8 cellular contexts compared by ENCODE assay signal in genomic region chr1:155273134-155273982, GRCh38. TPM values are rescaled to one million over a fixed set of nuclear protein-coding genes. Genes with fewer than 3 reads are reported as not detected.
DNase-seq lines count a peak whose midpoint lies in the region; ATAC-seq and TF ChIP-seq lines count a peak whose summit lies in the region.

Gene CLK2 (minus strand): TSS chr1:155273504. CDS start chr1:155270977, 2,527 bp downstream.

- peak within 1 kb of the TSS; percentile 93 to 96 (median 95) for H3K4me3 Mint-ChIP-seq in brain

- peak within 1 kb of the TSS; percentile 95 to 98 (median 96) for H3K27ac Mint-ChIP-seq in brain

- peaks cover 47% of the 10 kb centered on the region for H3K4me1 Mint-ChIP-seq in brain

- H3K36me3 Mint-ChIP-seq in brain = peaks cover 40% of the 10 kb centered on the region

- H3K4me1 ChIP-seq in iPS DF 6.9 (ENCODE audit: control insufficient read depth, insufficient read depth, low read length) = peaks cover 3% of the 10 kb centered on the region; the same call in 1 of the 2 replicates

- ATAC-seq in GM18861 (IDR thresholded peaks at IDR 0.05; ENCODE audit: unreplicated experiment) (peak; percentile 77), HG03097 (IDR thresholded peaks at IDR 0.05; ENCODE audit: low FRiP score, unreplicated experiment) (peak; percentile 71)

- peaks cover 21% of the 10 kb centered on the region for H3K36me3 ChIP-seq in iPS DF 6.9 (ENCODE audit: control insufficient read depth, insufficient read depth, low read length)

- DNase-seq in A172 (ENCODE audit: low spot score) (peak; percentile 86), NCI-H2171 (lab: John Stamatoyannopoulos, UW) (peak; percentile 94), UCSD-AML1 (lab: John Stamatoyannopoulos, UW; ENCODE audit: unreplicated experiment) (peak; percentile 97), iPS DF 6.9 (ENCODE audit: low read depth, low spot score) (no peak), skeletal muscle cell (ENCODE audit: low read depth) (peak; percentile 89)

- peaks cover 12% of the 10 kb centered on the region for H3K27me3 Mint-ChIP-seq in brain

- no peaks in the 10 kb centered on the region for H3K9me3 ChIP-seq in iPS DF 6.9 (ENCODE audit: control insufficient read depth, insufficient read depth, low read length)

- no peaks in the 10 kb centered on the region for H3K27me3 ChIP-seq in iPS DF 6.9 (ENCODE audit: control insufficient read depth, insufficient read depth, low read length)

- no peaks in the 10 kb centered on the region for H3K9me3 Mint-ChIP-seq in brain

- no peak within 1 kb of the TSS for H3K27ac ChIP-seq in iPS DF 6.9 (ENCODE audit: low read length)

- no peak for TF ChIP-seq CTCF in brain (conservative IDR thresholded peaks at IDR 0.05)

- H3K4me3 ChIP-seq in iPS DF 6.9 (ENCODE audit: low read length) (peak within 1 kb of the TSS; percentile 100), skeletal muscle cell (ENCODE audit: low read depth, low read length) (peak within 1 kb of the TSS; percentile 77)

- no CpG with 5 or more reads among the region's 77 CpGs for WGBS in iPS DF 6.9 (ENCODE audit: insufficient coverage, insufficient read length)

RNA-seq across cellular contexts. Expression of gene CLK2, which starts in this region (rescaled TPM):
- total RNA-seq in A172 (2014; rRNA removed; shearing (Covaris generic)) = 13.9 and 21.6 TPM in 2 replicates
- polyA plus RNA-seq in brain (ENCODE audit: insufficient read depth, low read depth, low replicate concordance) = 29.7 TPM
